ENCODE assay signal across 10 cellular contexts in the genomic region with DNA sequence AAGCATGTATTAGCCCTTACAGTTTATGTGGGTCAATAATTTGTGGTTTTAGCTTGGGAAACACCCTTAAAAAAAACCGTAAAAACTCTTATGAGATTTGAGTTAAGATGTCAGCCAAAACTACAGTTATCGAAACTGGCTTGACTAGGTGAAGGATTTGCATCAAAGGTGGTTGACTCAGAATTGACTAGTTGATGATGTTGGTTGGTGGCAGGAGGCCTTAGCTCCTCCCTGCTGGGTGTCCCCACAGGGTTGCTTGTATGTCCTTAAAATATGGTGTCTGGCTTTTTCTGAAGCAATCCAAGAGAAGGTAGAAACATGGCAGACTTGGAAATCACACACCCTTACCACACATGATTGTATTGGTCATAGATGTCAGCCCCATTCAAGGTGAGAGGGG.
"Had no signal": no experiment of that assay in that cellular context is flagged by ENCODE, and none has a peak within 500 bp of the region (broad histone marks: within the 10 kb centered on the region; RNA-seq: fewer than 3 reads in every experiment).

No MANE protein-coding gene starts in this region.

- H3K4me2 ChIP-seq: GM23338 had no signal

- ATAC-seq: GM23338, HCT116 had no signal

- H3K27ac ChIP-seq: GM23248 had no signal

- H2AFZ ChIP-seq: GM23248, GM23338 had no signal

- H3K9ac ChIP-seq: GM23248 had no signal

- FAIRE-seq: H1, H54 had no signal

- H3K4me3 ChIP-seq: GM23248, GM23338 had no signal

- DNase-seq: GM23248, GOT3, H7, H9, HCEC 1CT, HFFc6 had no signal
